In the genomic region with DNA sequence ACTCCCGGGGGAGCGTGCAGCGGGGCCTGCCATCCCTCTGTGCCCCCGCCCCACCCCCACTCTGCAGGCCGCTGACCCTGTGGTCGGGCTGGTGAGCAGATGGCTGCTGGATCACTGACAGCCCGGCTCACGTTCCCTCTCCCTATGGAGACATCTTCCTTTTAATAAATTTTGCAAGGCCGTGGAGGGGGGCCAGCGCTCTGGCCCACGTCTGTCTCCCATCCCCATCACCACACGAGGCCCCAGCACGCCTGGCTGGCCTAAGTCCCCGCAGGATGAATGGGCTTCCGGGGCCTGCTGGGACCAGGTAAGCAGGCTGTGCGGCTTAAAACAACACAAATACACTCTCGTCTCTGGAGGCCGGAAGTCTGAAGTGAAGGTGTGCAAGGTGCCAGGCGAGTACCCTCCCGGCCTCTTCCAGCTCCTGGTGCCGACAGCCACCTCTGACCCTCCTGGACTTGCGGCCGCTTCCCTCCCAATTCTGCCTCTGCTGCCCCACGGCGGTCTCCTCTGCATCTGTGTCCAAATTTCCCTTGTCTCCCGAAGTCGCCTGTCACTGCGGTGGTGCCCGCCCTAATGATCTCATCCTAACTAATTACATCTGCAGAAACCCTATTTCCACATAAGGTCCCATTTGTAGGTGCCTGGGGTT, we compare ENCODE assay signal across 11 cellular contexts. TPM values are rescaled to one million over a fixed set of nuclear protein-coding genes. Genes with fewer than 3 reads are reported as not detected.
DNase-seq lines count a peak whose midpoint lies in the region; ATAC-seq and TF ChIP-seq lines count a peak whose summit lies in the region.
"Had no signal": no experiment of that assay in that cellular context is flagged by ENCODE, and none has a peak within 500 bp of the region (broad histone marks: within the 10 kb centered on the region; RNA-seq: fewer than 3 reads in every experiment).

No MANE protein-coding gene starts in this region.

- H3K4me1 Mint-ChIP-seq in activated CD4-positive, alpha-beta T cell treated with anti-CD3 and anti-CD28 coated beads for 36 hours = peaks cover 2% of the 10 kb centered on the region
- H3K4me1 Mint-ChIP-seq in dendritic cell treated with granulocyte-macrophage colony-stimulating factor and Interleukin-4, amounts not matched to agents 40 ng/mL and 50 ng/mL, for 4 days (ENCODE audit: low read depth) = peaks cover 14% of the 10 kb centered on the region
- peaks cover 8% of the 10 kb centered on the region for H3K4me1 Mint-ChIP-seq in stimulated activated memory B cell treated with anti-CD40 and anti-IgM and Interleukin-4, amounts not matched to agents 10 μg/mL and 1 μg/mL and 100 μg/mL, for 72 hours
- H3K4me1 Mint-ChIP-seq: activated CD8-positive, alpha-beta memory T cell treated with anti-CD3 and anti-CD28 coated beads, Interleukin-2, amount 10 ng/mL, durations not matched to agents 7 days and 5 days had no signal

- H3K4me1 ChIP-seq in right lobe of liver = no peaks in the 10 kb centered on the region
- peaks cover 15% of the 10 kb centered on the region for H3K4me1 ChIP-seq in upper lobe of right lung
- no peaks in the 10 kb centered on the region for H3K4me1 ChIP-seq in Karpas-422 (ENCODE audit: low read length)

- no peak overlapping the region for H3K4me3 Mint-ChIP-seq in activated CD4-positive, alpha-beta T cell treated with anti-CD3 and anti-CD28 coated beads for 36 hours
- H3K4me3 Mint-ChIP-seq in dendritic cell treated with granulocyte-macrophage colony-stimulating factor and Interleukin-4, amounts not matched to agents 40 ng/mL and 50 ng/mL, for 4 days = peak overlapping the region; percentile 44
- no peak overlapping the region for H3K4me3 Mint-ChIP-seq in stimulated activated memory B cell treated with anti-CD40 and anti-IgM and Interleukin-4, amounts not matched to agents 10 μg/mL and 1 μg/mL and 100 μg/mL, for 72 hours
- H3K4me3 Mint-ChIP-seq: activated CD8-positive, alpha-beta memory T cell treated with anti-CD3 and anti-CD28 coated beads, Interleukin-2, amount 10 ng/mL, durations not matched to agents 7 days and 5 days had no signal

- H3K36me3 ChIP-seq in right lobe of liver (no peaks in the 10 kb centered on the region), upper lobe of right lung (no peaks in the 10 kb centered on the region), Karpas-422 (ENCODE audit: insufficient read depth, low read length) (no peaks in the 10 kb centered on the region)

- no peak for DNase-seq in activated CD4-positive, alpha-beta T cell treated with anti-CD3 and anti-CD28 coated beads for 36 hours
- DNase-seq in activated CD4-positive, alpha-beta T cell treated with anti-CD3 and anti-CD28 coated beads for 4 hours = no peak
- DNase-seq in right lobe of liver (no peak), upper lobe of right lung (no peak), Karpas-422 (no peak), NCI-H1930 (lab: John Stamatoyannopoulos, UW) (no peak)
- DNase-seq: activated CD8-positive, alpha-beta memory T cell treated with anti-CD3 and anti-CD28 coated beads, Interleukin-2, amount 10 ng/mL, durations not matched to agents 7 days and 5 days had no signal

- CTCF ChIA-PET in activated CD4-positive, alpha-beta T cell treated with anti-CD3 and anti-CD28 coated beads for 36 hours (lab: Charles Lee) = no interaction called here

- 28% methylated on average over 13 of the region's 29 CpGs for WGBS in right lobe of liver (ENCODE audit: insufficient coverage, low coverage, low lambda C conversion rate, missing lambda C conversion rate)

- TF ChIP-seq CTCF in right lobe of liver (IDR thresholded peaks at IDR 0.05) (no peak), upper lobe of right lung (IDR thresholded peaks at IDR 0.05) (no peak)

- H2AFZ ChIP-seq in Karpas-422 (ENCODE audit: low read length) = no peak overlapping the region

- intact Hi-C loops in activated CD4-positive, alpha-beta T cell treated with anti-CD3 and anti-CD28 coated beads for 36 hours (cut with DNase I, micrococcal nuclease) = no loop called here
- intact Hi-C loops in dendritic cell treated with granulocyte-macrophage colony-stimulating factor and Interleukin-4, amounts not matched to agents 40 ng/mL and 50 ng/mL, for 4 days (cut with micrococcal nuclease) = no loop called here
- intact Hi-C loops in right lobe of liver (cut with DNase I) = no loop called here
- intact Hi-C loops in upper lobe of right lung (cut with DNase I) = no loop called here

- no peaks in the 10 kb centered on the region for H3K36me3 Mint-ChIP-seq in activated CD4-positive, alpha-beta T cell treated with anti-CD3 and anti-CD28 coated beads for 36 hours (ENCODE audit: low read depth)
- no peaks in the 10 kb centered on the region for H3K36me3 Mint-ChIP-seq in dendritic cell treated with granulocyte-macrophage colony-stimulating factor and Interleukin-4, amounts not matched to agents 40 ng/mL and 50 ng/mL, for 4 days (ENCODE audit: low read depth)
- H3K36me3 Mint-ChIP-seq in stimulated activated memory B cell treated with anti-CD40 and anti-IgM and Interleukin-4, amounts not matched to agents 10 μg/mL and 1 μg/mL and 100 μg/mL, for 72 hours = no peaks in the 10 kb centered on the region
- H3K36me3 Mint-ChIP-seq: activated CD8-positive, alpha-beta memory T cell treated with anti-CD3 and anti-CD28 coated beads, Interleukin-2, amount 10 ng/mL, durations not matched to agents 7 days and 5 days had no signal

- ATAC-seq in activated CD4-positive, alpha-beta T cell treated with anti-CD3 and anti-CD28 coated beads for 36 hours = peak; percentile 30
- ATAC-seq in right lobe of liver (peak in 3 of 4 donors; percentile 11 to 33 (median 21)), upper lobe of right lung (no peak)
- no peak for ATAC-seq in stimulated activated memory B cell treated with anti-CD40 and anti-IgM and Interleukin-4, amounts not matched to agents 10 μg/mL and 1 μg/mL and 100 μg/mL, for 72 hours
- ATAC-seq: activated CD8-positive, alpha-beta memory T cell treated with anti-CD3 and anti-CD28 coated beads, Interleukin-2, amount 10 ng/mL, durations not matched to agents 7 days and 5 days had no signal

- H3K9me3 Mint-ChIP-seq in activated CD4-positive, alpha-beta T cell treated with anti-CD3 and anti-CD28 coated beads for 36 hours (ENCODE audit: low read depth) = no peaks in the 10 kb centered on the region
- no peaks in the 10 kb centered on the region for H3K9me3 Mint-ChIP-seq in dendritic cell treated with granulocyte-macrophage colony-stimulating factor and Interleukin-4, amounts not matched to agents 40 ng/mL and 50 ng/mL, for 4 days
- no peaks in the 10 kb centered on the region for H3K9me3 Mint-ChIP-seq in stimulated activated memory B cell treated with anti-CD40 and anti-IgM and Interleukin-4, amounts not matched to agents 10 μg/mL and 1 μg/mL and 100 μg/mL, for 72 hours

- peak overlapping the region; percentile 38 for H3K27ac Mint-ChIP-seq in activated CD4-positive, alpha-beta T cell treated with anti-CD3 and anti-CD28 coated beads for 36 hours
- H3K27ac Mint-ChIP-seq in dendritic cell treated with granulocyte-macrophage colony-stimulating factor and Interleukin-4, amounts not matched to agents 40 ng/mL and 50 ng/mL, for 4 days = peak overlapping the region; percentile 80
- no peak overlapping the region for H3K27ac Mint-ChIP-seq in stimulated activated memory B cell treated with anti-CD40 and anti-IgM and Interleukin-4, amounts not matched to agents 10 μg/mL and 1 μg/mL and 100 μg/mL, for 72 hours
- H3K27ac Mint-ChIP-seq: activated CD8-positive, alpha-beta memory T cell treated with anti-CD3 and anti-CD28 coated beads, Interleukin-2, amount 10 ng/mL, durations not matched to agents 7 days and 5 days had no signal

- H3K4me2 ChIP-seq in Karpas-422 (ENCODE audit: low read depth, low read length, poor library complexity, severe bottlenecking) = no peak overlapping the region

- no peaks in the 10 kb centered on the region for H3K9me2 ChIP-seq in Karpas-422 (replicated peaks; ENCODE audit: insufficient read depth, low read length)

- TF ChIP-seq POLR2A in right lobe of liver (IDR thresholded peaks at IDR 0.05) = no peak

- no peak overlapping the region for H3K9ac ChIP-seq in Karpas-422 (ENCODE audit: low read length)

- H3K9me3 ChIP-seq in right lobe of liver (no peaks in the 10 kb centered on the region), upper lobe of right lung (no peaks in the 10 kb centered on the region), Karpas-422 (ENCODE audit: low read length) (no peaks in the 10 kb centered on the region)

- no peak overlapping the region for H3K4me3 ChIP-seq in right lobe of liver
- H3K4me3 ChIP-seq in upper lobe of right lung = no peak overlapping the region
- H3K4me3 ChIP-seq in Karpas-422 (ENCODE audit: low read length) = no peak overlapping the region

- H3K79me2 ChIP-seq in Karpas-422 (ENCODE audit: low read length) = no peaks in the 10 kb centered on the region

- H4K20me1 ChIP-seq in Karpas-422 (ENCODE audit: insufficient read depth, low read depth, low read length) = no peaks in the 10 kb centered on the region

- H3K27me3 Mint-ChIP-seq in activated CD4-positive, alpha-beta T cell treated with anti-CD3 and anti-CD28 coated beads for 36 hours = peaks cover 4% of the 10 kb centered on the region
- H3K27me3 Mint-ChIP-seq in dendritic cell treated with granulocyte-macrophage colony-stimulating factor and Interleukin-4, amounts not matched to agents 40 ng/mL and 50 ng/mL, for 4 days = peaks cover 14% of the 10 kb centered on the region
- peaks cover 35% of the 10 kb centered on the region for H3K27me3 Mint-ChIP-seq in stimulated activated memory B cell treated with anti-CD40 and anti-IgM and Interleukin-4, amounts not matched to agents 10 μg/mL and 1 μg/mL and 100 μg/mL, for 72 hours
- H3K27me3 Mint-ChIP-seq: activated CD8-positive, alpha-beta memory T cell treated with anti-CD3 and anti-CD28 coated beads, Interleukin-2, amount 10 ng/mL, durations not matched to agents 7 days and 5 days had no signal

- H3K27ac ChIP-seq in right lobe of liver (peak overlapping the region; percentile 5 to 43 (median 24)), upper lobe of right lung (peak overlapping the region; percentile 76), Karpas-422 (ENCODE audit: low read length) (no peak overlapping the region)

- H3K27me3 ChIP-seq in right lobe of liver = no peaks in the 10 kb centered on the region
- no peaks in the 10 kb centered on the region for H3K27me3 ChIP-seq in upper lobe of right lung
- H3K27me3 ChIP-seq in Karpas-422 (ENCODE audit: low read length) = no peaks in the 10 kb centered on the region

- POLR2A ChIA-PET in activated CD4-positive, alpha-beta T cell treated with anti-CD3 and anti-CD28 coated beads for 36 hours (lab: Charles Lee) = no interaction called here

RNA-seq across cellular contexts. Expression of gene PTBP1, which starts 8.3 kb away (rescaled TPM):
- total RNA-seq in activated CD4-positive, alpha-beta T cell treated with anti-CD3 and anti-CD28 coated beads for 36 hours = 100 to 1,000 TPM; 584 to 738 TPM
- total RNA-seq in right lobe of liver (100 to 1,000 TPM in 5 of 6 experiments, 10 to 100 TPM in 1; 91.1 to 150 (median 129) TPM), upper lobe of right lung (245 TPM)
- total RNA-seq in Karpas-422 (2014; rRNA removed; shearing (Covaris generic); ENCODE audit: low replicate concordance) = 170 and 172 TPM in 2 replicates

RNA-seq across cellular contexts. Expression of gene PLPPR3, which starts 32.8 kb away (rescaled TPM):
- not detected for total RNA-seq in activated CD4-positive, alpha-beta T cell treated with anti-CD3 and anti-CD28 coated beads for 36 hours
- total RNA-seq in right lobe of liver (not detected), upper lobe of right lung (0.46 TPM)
- total RNA-seq in Karpas-422 (2014; rRNA removed; shearing (Covaris generic); ENCODE audit: low replicate concordance) = not detected in 2 replicates
- total RNA-seq: activated CD8-positive, alpha-beta memory T cell treated with anti-CD3 and anti-CD28 coated beads, Interleukin-2, amount 10 ng/mL, durations not matched to agents 7 days and 5 days; mononuclear cell had no signal

RNA-seq across cellular contexts. Expression of gene MISP, which starts 38.0 kb away (rescaled TPM):
- total RNA-seq in activated CD4-positive, alpha-beta T cell treated with anti-CD3 and anti-CD28 coated beads for 36 hours = under 1 TPM in 1 of 2 experiments, not detected in 1; 0.07 TPM
- total RNA-seq in right lobe of liver (under 1 TPM in 1 of 6 experiments, not detected in 5; 0.09 TPM), upper lobe of right lung (15.9 TPM)
- total RNA-seq in Karpas-422 (2014; rRNA removed; shearing (Covaris generic); ENCODE audit: low replicate concordance) = not detected in 2 replicates
- total RNA-seq: activated CD8-positive, alpha-beta memory T cell treated with anti-CD3 and anti-CD28 coated beads, Interleukin-2, amount 10 ng/mL, durations not matched to agents 7 days and 5 days; dermis microvascular lymphatic vessel endothelial cell; mononuclear cell had no signal

RNA-seq across cellular contexts. Expression of gene AZU1, which starts 38.7 kb away (rescaled TPM):
- total RNA-seq in activated CD4-positive, alpha-beta T cell treated with anti-CD3 and anti-CD28 coated beads for 36 hours = not detected
- total RNA-seq in right lobe of liver (1 to 10 TPM in 2 of 6 experiments, under 1 TPM in 1, not detected in 3; 0.15 to 3.6 (median 1.8) TPM), upper lobe of right lung (0.75 TPM)
- not detected in 2 replicates for total RNA-seq in Karpas-422 (2014; rRNA removed; shearing (Covaris generic); ENCODE audit: low replicate concordance)
- total RNA-seq: activated CD8-positive, alpha-beta memory T cell treated with anti-CD3 and anti-CD28 coated beads, Interleukin-2, amount 10 ng/mL, durations not matched to agents 7 days and 5 days; dermis microvascular lymphatic vessel endothelial cell had no signal

RNA-seq across cellular contexts. Expression of gene PRTN3, which starts 51.9 kb away (rescaled TPM):
- not detected for total RNA-seq in activated CD4-positive, alpha-beta T cell treated with anti-CD3 and anti-CD28 coated beads for 36 hours
- total RNA-seq in right lobe of liver (1 to 10 TPM in 2 of 6 experiments, not detected in 4; 2.3 to 2.9 TPM), upper lobe of right lung (not detected)
- not detected in 2 replicates for total RNA-seq in Karpas-422 (2014; rRNA removed; shearing (Covaris generic); ENCODE audit: low replicate concordance)
- total RNA-seq: activated CD8-positive, alpha-beta memory T cell treated with anti-CD3 and anti-CD28 coated beads, Interleukin-2, amount 10 ng/mL, durations not matched to agents 7 days and 5 days; dermis microvascular lymphatic vessel endothelial cell had no signal

Comparison
In these comparisons a context has a peak if more than half of its experiments do, and no peak if none do; other contexts are left out.
1. ATAC-seq: peak in activated CD4-positive, alpha-beta T cell treated with anti-CD3 and anti-CD28 coated beads for 36 hours (single experiment) and right lobe of liver (3 of 4); none in upper lobe of right lung (single experiment) and stimulated activated memory B cell treated with anti-CD40 and anti-IgM and Interleukin-4, amounts not matched to agents 10 μg/mL and 1 μg/mL and 100 μg/mL, for 72 hours (single experiment).
2. RNA of gene MISP, which starts 38.0 kb away (total RNA-seq): 15.9 TPM in upper lobe of right lung (single experiment); 0.07 TPM in activated CD4-positive, alpha-beta T cell treated with anti-CD3 and anti-CD28 coated beads for 36 hours, 0.09 TPM in right lobe of liver and not detected in Karpas-422; every median in the first group is over 10 times any median in the second.